15 cellular contexts compared by ENCODE assay signal in genomic region chr1:224107282-224107625, GRCh38. TPM values are rescaled to one million over a fixed set of nuclear protein-coding genes. Genes with fewer than 3 reads are reported as not detected.
DNase-seq lines count a peak whose midpoint lies in the region; ATAC-seq and TF ChIP-seq lines count a peak whose summit lies in the region.
"Had no signal": no experiment of that assay in that cellular context is flagged by ENCODE, and none has a peak within 500 bp of the region (broad histone marks: within the 10 kb centered on the region; RNA-seq: fewer than 3 reads in every experiment).

No MANE protein-coding gene starts in this region.

- no peak overlapping the region for H3K9ac ChIP-seq in Karpas-422 (ENCODE audit: low read length)
- no peak overlapping the region for H3K9ac ChIP-seq in neural progenitor cell
- H3K9ac ChIP-seq: BLaER1, GM23248, SK-N-SH had no signal

- H4K20me1 ChIP-seq in Karpas-422 (ENCODE audit: insufficient read depth, low read depth, low read length) (no peaks in the 10 kb centered on the region), hepatocyte (ENCODE audit: insufficient read depth, poor library complexity, severe bottlenecking) (no peaks in the 10 kb centered on the region), neural progenitor cell (ENCODE audit: low read depth) (no peaks in the 10 kb centered on the region)
- H4K20me1 ChIP-seq: BLaER1 had no signal

- H3K4me3 Mint-ChIP-seq in neural progenitor cell: no peak overlapping the region
- H3K4me3 Mint-ChIP-seq: CD4-positive, CD25-positive, alpha-beta regulatory T cell had no signal

- no peaks in the 10 kb centered on the region for H3K4me1 Mint-ChIP-seq in neural progenitor cell

- no peak for ATAC-seq in lower lobe of right lung
- no peak for ATAC-seq in HG02885 (IDR thresholded peaks at IDR 0.05; ENCODE audit: poor library complexity, unreplicated experiment)

- intact Hi-C loops in lower lobe of right lung (cut with DNase I): no loop called here

- H3K27me3 Mint-ChIP-seq in neural progenitor cell (ENCODE audit: insufficient read depth, low read depth): peaks cover 2% of the 10 kb centered on the region

- DNase-seq in Karpas-422: no peak
- no peak for DNase-seq in hepatocyte (ENCODE audit: low spot score)
- no peak for DNase-seq in neural progenitor cell (ENCODE audit: low spot score)
- DNase-seq in lower lobe of right lung: no peak
- DNase-seq in substantia nigra (lab: John Stamatoyannopoulos, UW): no peak
- DNase-seq: NCI-H2227 treated with DMSO at 0.1 percent for 48 hours had no signal

- H3K36me3 Mint-ChIP-seq in neural progenitor cell: no peaks in the 10 kb centered on the region
- H3K36me3 Mint-ChIP-seq: CD4-positive, CD25-positive, alpha-beta regulatory T cell had no signal

- no peaks in the 10 kb centered on the region for H3K9me3 ChIP-seq in Karpas-422 (ENCODE audit: low read length)
- no peaks in the 10 kb centered on the region for H3K9me3 ChIP-seq in hepatocyte (ENCODE audit: low read depth)
- no peaks in the 10 kb centered on the region for H3K9me3 ChIP-seq in neural progenitor cell (ENCODE audit: low read depth)
- no peaks in the 10 kb centered on the region for H3K9me3 ChIP-seq in lower lobe of right lung
- H3K9me3 ChIP-seq: BLaER1, Peyer's patch, SK-N-SH had no signal

- no peak overlapping the region for H3K4me3 ChIP-seq in ACC112 (ENCODE audit: low read depth, low read length)
- no peak overlapping the region for H3K4me3 ChIP-seq in Karpas-422 (ENCODE audit: low read length)
- no peak overlapping the region for H3K4me3 ChIP-seq in hepatocyte
- H3K4me3 ChIP-seq in neural progenitor cell: no peak overlapping the region
- no peak overlapping the region for H3K4me3 ChIP-seq in lower lobe of right lung
- H3K4me3 ChIP-seq: BLaER1, GM23248, Peyer's patch had no signal

- H3K27me3 ChIP-seq in ACC112 (ENCODE audit: insufficient read depth, low read length): no peaks in the 10 kb centered on the region
- H3K27me3 ChIP-seq in Karpas-422 (ENCODE audit: low read length): no peaks in the 10 kb centered on the region
- H3K27me3 ChIP-seq in hepatocyte: no peaks in the 10 kb centered on the region
- no peaks in the 10 kb centered on the region for H3K27me3 ChIP-seq in neural progenitor cell
- H3K27me3 ChIP-seq in lower lobe of right lung (ENCODE audit: low read depth): no peaks in the 10 kb centered on the region
- H3K27me3 ChIP-seq: BLaER1, Peyer's patch had no signal

- H3K36me3 ChIP-seq in ACC112 (ENCODE audit: insufficient read depth, low read length): no peaks in the 10 kb centered on the region
- no peaks in the 10 kb centered on the region for H3K36me3 ChIP-seq in Karpas-422 (ENCODE audit: insufficient read depth, low read length)
- no peaks in the 10 kb centered on the region for H3K36me3 ChIP-seq in hepatocyte (replicated peaks; ENCODE audit: insufficient read depth, low read depth)
- H3K36me3 ChIP-seq in neural progenitor cell: no peaks in the 10 kb centered on the region
- no peaks in the 10 kb centered on the region for H3K36me3 ChIP-seq in lower lobe of right lung
- H3K36me3 ChIP-seq: BLaER1, Peyer's patch had no signal

- no peak for TF ChIP-seq CTCF in VCaP (conservative IDR thresholded peaks at IDR 0.05)
- no peak for TF ChIP-seq CTCF in hepatocyte (IDR thresholded peaks at IDR 0.05; ENCODE audit: poor library complexity)
- TF ChIP-seq CTCF in neural progenitor cell (IDR thresholded peaks at IDR 0.05): no peak
- TF ChIP-seq CTCF in lower lobe of right lung (IDR thresholded peaks at IDR 0.05): no peak

- no peaks in the 10 kb centered on the region for H3K9me3 Mint-ChIP-seq in neural progenitor cell
- H3K9me3 Mint-ChIP-seq: HFFc6 had no signal

- H3K27ac ChIP-seq in ACC112 (ENCODE audit: low read depth, low read length): no peak overlapping the region
- H3K27ac ChIP-seq in Karpas-422 (ENCODE audit: low read length): no peak overlapping the region
- H3K27ac ChIP-seq in VCaP: peak overlapping the region; percentile 71
- no peak overlapping the region for H3K27ac ChIP-seq in hepatocyte
- no peak overlapping the region for H3K27ac ChIP-seq in neural progenitor cell
- H3K27ac ChIP-seq in lower lobe of right lung: no peak overlapping the region
- H3K27ac ChIP-seq in substantia nigra (ENCODE audit: low read depth, low read length, poor library complexity, severe bottlenecking): no peak overlapping the region
- H3K27ac ChIP-seq: BLaER1, GM23248, Peyer's patch had no signal

- no peaks in the 10 kb centered on the region for H3F3A ChIP-seq in neural progenitor cell (ENCODE audit: low read depth)

- H3K79me2 ChIP-seq in ACC112 (ENCODE audit: control insufficient read depth, insufficient read depth, low read length, unreplicated experiment) (no peaks in the 10 kb centered on the region), Karpas-422 (ENCODE audit: low read length) (no peaks in the 10 kb centered on the region), hepatocyte (no peaks in the 10 kb centered on the region), neural progenitor cell (ENCODE audit: low read depth) (no peaks in the 10 kb centered on the region)

- H3K4me1 ChIP-seq in ACC112 (ENCODE audit: control insufficient read depth, insufficient read depth, low read length, unreplicated experiment) (no peaks in the 10 kb centered on the region), Karpas-422 (ENCODE audit: low read length) (peaks cover 4% of the 10 kb centered on the region), hepatocyte (ENCODE audit: insufficient read depth) (no peaks in the 10 kb centered on the region), neural progenitor cell (no peaks in the 10 kb centered on the region), lower lobe of right lung (no peaks in the 10 kb centered on the region)
- H3K4me1 ChIP-seq: Peyer's patch had no signal

- H3K27ac Mint-ChIP-seq in neural progenitor cell: no peak overlapping the region

- H3K9me2 ChIP-seq in Karpas-422 (replicated peaks; ENCODE audit: insufficient read depth, low read length) (no peaks in the 10 kb centered on the region), hepatocyte (replicated peaks; ENCODE audit: insufficient read depth) (no peaks in the 10 kb centered on the region)
- H3K9me2 ChIP-seq: SK-N-SH had no signal

- H3K4me2 ChIP-seq in Karpas-422 (ENCODE audit: low read depth, low read length, poor library complexity, severe bottlenecking) (no peak overlapping the region), hepatocyte (peak overlapping the region; percentile 61), neural progenitor cell (no peak overlapping the region)
- H3K4me2 ChIP-seq: SK-N-SH had no signal

- peak overlapping the region; percentile 40 for H2AFZ ChIP-seq in ACC112 (ENCODE audit: low read length, unreplicated experiment)
- H2AFZ ChIP-seq in Karpas-422 (ENCODE audit: low read length): peak overlapping the region; percentile 77; the same call in 1 of the 2 replicates
- no peak overlapping the region for H2AFZ ChIP-seq in hepatocyte
- no peak overlapping the region for H2AFZ ChIP-seq in neural progenitor cell (replicated peaks)

RNA-seq across cellular contexts. Expression of gene FBXO28, which starts 6.7 kb away (rescaled TPM):
- total RNA-seq in Karpas-422 (2014; rRNA removed; shearing (Covaris generic); ENCODE audit: low replicate concordance): 20.8 and 33.4 TPM in 2 replicates
- 26.6 and 28.3 TPM in 2 replicates for total RNA-seq in hepatocyte
- polyA plus RNA-seq in hepatocyte: 12.7 and 17.1 TPM in 2 replicates
- 35.4 and 52.1 TPM in 2 replicates for total RNA-seq in neural progenitor cell (ENCODE audit: low replicate concordance)
- total RNA-seq in lower lobe of right lung: 32.0 TPM

Comparison
In these comparisons a context has a peak if more than half of its experiments do, and no peak if none do; other contexts are left out.
1. H2AFZ ChIP-seq: peak in ACC112 (single experiment) and Karpas-422 (single experiment); none in hepatocyte (single experiment) and neural progenitor cell (single experiment).